Comparison of ENCODE assay signal across 22 cellular contexts in the genomic region with DNA sequence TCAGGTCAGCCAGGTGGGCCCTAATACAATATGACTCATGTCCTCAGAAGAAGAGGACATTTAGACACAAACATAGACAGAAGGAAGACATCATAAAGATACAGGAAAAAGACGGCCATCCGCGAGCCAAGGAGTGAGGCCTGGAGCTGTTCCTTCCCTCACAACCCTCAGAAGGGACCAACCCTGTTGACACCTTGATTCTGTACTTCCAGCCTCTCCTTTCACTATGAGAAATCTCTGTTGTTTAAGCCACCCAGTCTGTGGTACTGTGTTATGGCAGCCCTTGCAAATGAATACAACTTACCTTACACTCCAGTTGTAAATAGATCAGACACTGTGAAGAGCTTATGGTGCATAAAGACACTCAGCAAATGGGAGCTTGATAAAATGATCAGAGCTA.
DNase-seq lines count a peak whose midpoint lies in the region; ATAC-seq, FAIRE-seq and TF ChIP-seq lines count a peak whose summit lies in the region.
"Had no signal": no experiment of that assay in that cellular context is flagged by ENCODE, and none has a peak within 500 bp of the region (broad histone marks: within the 10 kb centered on the region; RNA-seq: fewer than 3 reads in every experiment).

No MANE protein-coding gene starts in this region.

- TF ChIP-seq EP300 in K562 (IDR thresholded peaks at IDR 0.05; ENCODE audit: low read length) = no peak

- TF ChIP-seq RAD21 in HCT116 (IDR thresholded peaks at IDR 0.05; ENCODE audit: low read depth) (no peak), K562 (CRISPR knock-in tag; conservative IDR thresholded peaks at IDR 0.05 in 1 of 2, IDR thresholded peaks at IDR 0.05 in 1 of 2) (no peak)

- H4K20me1 ChIP-seq in HCT116 (ENCODE audit: insufficient read depth) = no peaks in the 10 kb centered on the region
- peaks cover 8% of the 10 kb centered on the region for H4K20me1 ChIP-seq in K562 (replicated peaks; ENCODE audit: control insufficient read depth, insufficient read depth, low read length)
- H4K20me1 ChIP-seq: BLaER1 had no signal

- BruUV-seq in HCT116 (replicated peaks; lab: Mats Ljungman, UMichigan) (no TSS peak), K562 (replicated peaks; lab: Mats Ljungman, UMichigan) (no TSS peak)

- CTCF ChIA-PET in HCT116 (lab: Charles Lee) = no interaction called here
- CTCF ChIA-PET in K562 (lab: Yijun Ruan, JAX; ENCODE audit: low intra/inter-chr PET ratio) = no interaction called here

- H3K36me3 ChIP-seq in HCT116 (ENCODE audit: control insufficient read depth in 1 of 2, insufficient read depth in 2 of 2, low read length in 2 of 2) (no peaks in the 10 kb centered on the region), K562 (ENCODE audit: control insufficient read depth, insufficient read depth, low read length) (peaks cover 1% of the 10 kb centered on the region; the same call in 1 of the 3 replicates), mucosa of descending colon (ENCODE audit: low read depth) (no peaks in the 10 kb centered on the region)
- H3K36me3 ChIP-seq: BLaER1 had no signal

- H3K4me1 ChIP-seq in HCT116 (ENCODE audit: control insufficient read depth in 1 of 2, insufficient read depth in 2 of 2, low read length in 2 of 2) = peaks cover 36 to 45% of the 10 kb centered on the region in 2 experiments
- H3K4me1 ChIP-seq in K562 (replicated peaks in 1 of 2; ENCODE audit: control insufficient read depth in 2 of 2, insufficient read depth in 2 of 2, low read length in 2 of 2) = peaks cover 7 to 45% of the 10 kb centered on the region in 2 experiments; a peak in 3 of 5 replicates
- H3K4me1 ChIP-seq in mucosa of descending colon (ENCODE audit: low read depth) = no peaks in the 10 kb centered on the region
- H3K4me1 ChIP-seq: BLaER1 had no signal

- DNase-seq in NCI-H146 treated with DMSO at 0.1 percent for 48 hours (lab: John Stamatoyannopoulos, UW; ENCODE audit: unreplicated experiment) = peak; percentile 40
- DNase-seq in NCI-H146 (lab: John Stamatoyannopoulos, UW) = no peak
- no peak for DNase-seq in HCT116 (ENCODE audit: low read depth, low spot score)
- peak in 1 of 4 experiments; percentile 12 for DNase-seq in K562 (ENCODE audit: extremely low read depth in 1 of 4, low spot score in 3 of 4)
- no peak for DNase-seq in mucosa of descending colon
- DNase-seq in stimulated activated naive CD8-positive, alpha-beta T cell treated with anti-CD3 and anti-CD28 coated beads, Interleukin-15, Interleukin-2, amounts not matched to agents 100 U/mL and 50 U/mL, for 24 hours = no peak
- DNase-seq in NCI-H1930 (lab: John Stamatoyannopoulos, UW) = no peak
- no peak for DNase-seq in activated CD4-positive, alpha-beta T cell treated with anti-CD3 and anti-CD28 coated beads, Interleukin-2, amount 50 U/mL, for 48 hours
- DNase-seq: Calu3; CD4-positive, CD25-positive, alpha-beta regulatory T cell; CD8-positive, alpha-beta T cell; DMS53; DMS79 treated with DMSO at 0.1 percent for 48 hours; GF-D8; H9 had no signal

- H3K4me3 ChIP-seq in HCT116 (replicated peaks in 1 of 2; ENCODE audit: low read depth in 1 of 2, low read length in 2 of 2) (no peak overlapping the region), K562 (no peak overlapping the region), mucosa of descending colon (no peak overlapping the region)
- H3K4me3 ChIP-seq: BLaER1, GM23338 had no signal

- intact Hi-C loops in HCT116 (cut with micrococcal nuclease) = no loop called here
- intact Hi-C loops in K562 (cut with micrococcal nuclease) = loop anchor here (5.0 kb wide), 1 partner anchor 46 kb away; no protein-coding TSS in a partner anchor
- intact Hi-C loops in mucosa of descending colon (cut with DNase I, micrococcal nuclease) = no loop called here

- H3K9ac ChIP-seq in HCT116 (ENCODE audit: low read length) (no peak overlapping the region), K562 (ENCODE audit: insufficient read depth in 1 of 2, low read depth in 2 of 2, low read length in 2 of 2) (no peak overlapping the region)
- H3K9ac ChIP-seq: BLaER1 had no signal

- RAD21 ChIA-PET in HCT116 (lab: Charles Lee; ENCODE audit: low non-redundant PET in 1 of 2, low total read pairs in 2 of 2, uncharacterized antibody in 2 of 2, unreplicated experiment in 2 of 2) = no interaction called here

- H3K9me3 ChIP-seq in HCT116 (ENCODE audit: control insufficient read depth in 1 of 2, insufficient read depth in 1 of 2, low read depth in 1 of 2, low read length in 2 of 2) (no peaks in the 10 kb centered on the region), K562 (replicated peaks; ENCODE audit: control insufficient read depth, insufficient read depth, low read depth, low read length) (no peaks in the 10 kb centered on the region), mucosa of descending colon (no peaks in the 10 kb centered on the region)
- H3K9me3 ChIP-seq: BLaER1 had no signal

- no peak for FAIRE-seq in K562 (lab: Jason Lieb, UNC)
- FAIRE-seq: A204.1, GM12891, GM18507 had no signal

- H2AFZ ChIP-seq in HCT116 (ENCODE audit: low read depth, low read length, poor library complexity, severe bottlenecking) (no peak overlapping the region), K562 (ENCODE audit: low read depth, low read length) (no peak overlapping the region)
- H2AFZ ChIP-seq: GM23338 had no signal

- no peaks in the 10 kb centered on the region for H3K9me2 ChIP-seq in HCT116 (ENCODE audit: insufficient read depth)

- TF ChIP-seq POLR2A in HCT116 (IDR thresholded peaks at IDR 0.05; ENCODE audit: borderline replicate concordance, extremely low read depth, insufficient read depth, insufficient read length) (no peak), K562 (conservative IDR thresholded peaks at IDR 0.05) (no peak)

- H3K9me1 ChIP-seq in K562 (ENCODE audit: control insufficient read depth, insufficient read depth, low read length) = no peaks in the 10 kb centered on the region

- POLR2A ChIA-PET in HCT116 (lab: Charles Lee) = no interaction called here
- POLR2A ChIA-PET in K562 (lab: Yijun Ruan, JAX) = interaction anchor here (1.2 to 1.7 kb wide), 4 partner anchors 8 to 14 kb away, joined by 3 to 9 read pairs (median 5); no protein-coding TSS in a partner anchor

- no peaks in the 10 kb centered on the region for H3K79me2 ChIP-seq in HCT116 (ENCODE audit: insufficient read depth, low read length)
- peaks cover 37% of the 10 kb centered on the region for H3K79me2 ChIP-seq in K562 (ENCODE audit: control insufficient read depth, insufficient read depth, low read length)

- WGBS in K562 (ENCODE audit: insufficient coverage, low coverage, missing lambda C conversion rate) = 59% methylated on average over 3 of the region's 3 CpGs

- H3K27ac ChIP-seq in HCT116 (ENCODE audit: low read depth, low read length) (peak overlapping the region; percentile 66; the same call in 1 of the 2 replicates), K562 (ENCODE audit: extremely low read depth, low read depth, low read length) (peak overlapping the region; percentile 47; the same call in 2 of the 3 replicates)
- H3K27ac ChIP-seq: 22Rv1, BLaER1, C4-2B had no signal

- peak overlapping the region; percentile 57; the same call in 1 of the 2 replicates for H3K4me2 ChIP-seq in HCT116 (ENCODE audit: low read length)
- no peak overlapping the region for H3K4me2 ChIP-seq in K562 (ENCODE audit: insufficient read depth, low read length)
- H3K4me2 ChIP-seq: BLaER1, GM23338 had no signal

- TF ChIP-seq CTCF in HCT116 (IDR thresholded peaks at IDR 0.05 in 2 of 3, conservative IDR thresholded peaks at IDR 0.05 in 1 of 3; ENCODE audit: borderline replicate concordance in 1 of 3, insufficient read depth in 1 of 3, low read depth in 2 of 3, low read length in 2 of 3) = no peak
- TF ChIP-seq CTCF in K562 (IDR thresholded peaks at IDR 0.05 in 2 of 3, conservative IDR thresholded peaks at IDR 0.05 in 1 of 3; ENCODE audit: insufficient read depth in 2 of 3, low read depth in 1 of 3, low read length in 3 of 3) = no peak
- no peak for TF ChIP-seq CTCF in mucosa of descending colon (IDR thresholded peaks at IDR 0.05)

- no peaks in the 10 kb centered on the region for H3K27me3 ChIP-seq in HCT116 (ENCODE audit: insufficient read depth, low read length)
- H3K27me3 ChIP-seq in K562 (ENCODE audit: control insufficient read depth in 2 of 2, insufficient read depth in 2 of 2, low read length in 2 of 2) = no peaks in the 10 kb centered on the region
- H3K27me3 ChIP-seq: BLaER1 had no signal

- in situ Hi-C loops in K562 (cut with MboI) = no loop called here

- ATAC-seq in HCT116 (no peak), K562 (peak; percentile 54), mucosa of descending colon (peak; percentile 20)
- ATAC-seq in stimulated activated naive CD8-positive, alpha-beta T cell treated with anti-CD3 and anti-CD28 coated beads, Interleukin-15, Interleukin-2, amounts not matched to agents 100 U/mL and 50 U/mL, for 24 hours = no peak
- ATAC-seq: CD8-positive, alpha-beta T cell; GM23338 had no signal

TF ChIP-seq in HCT116, 20 proteins besides CTCF, POLR2A, EP300 and RAD21 (continues in another document):
- TF ChIP-seq CBX3 (IDR thresholded peaks at IDR 0.05; ENCODE audit: low read depth) (no peak), ZFX (IDR thresholded peaks at IDR 0.05) (no peak)

TF ChIP-seq in K562, 482 proteins besides CTCF, POLR2A, EP300 and RAD21:
- no peak for TF ChIP-seq EWSR1 (IDR thresholded peaks at IDR 0.05; ENCODE audit: borderline replicate concordance, low read depth, partially characterized antibody)
- TF ChIP-seq NCOA4 (IDR thresholded peaks at IDR 0.05; ENCODE audit: partially characterized antibody) = no peak
- no peak for TF ChIP-seq XRCC4 (IDR thresholded peaks at IDR 0.05; ENCODE audit: extremely low read depth, insufficient read depth, insufficient read length)
- TF ChIP-seq CBFA2T3 (IDR thresholded peaks at IDR 0.05) = peak; percentile 39
- 0 out of 2 replicates have a peak, but pooled peaks have one; percentile 6 for TF ChIP-seq JUND (IDR thresholded peaks at IDR 0.05; ENCODE audit: borderline replicate concordance, low read depth, low read length)
- TF ChIP-seq JUND (tag; IDR thresholded peaks at IDR 0.05; ENCODE audit: borderline replicate concordance, low read depth, low read length) = no peak
- no peak for TF ChIP-seq ZNF766 (CRISPR knock-in tag; conservative IDR thresholded peaks at IDR 0.05)
- TF ChIP-seq SREBF1 (IDR thresholded peaks at IDR 0.05; ENCODE audit: borderline replicate concordance, low read depth, low read length) = no peak
- no peak for TF ChIP-seq CXXC5 (CRISPR knock-in tag; IDR thresholded peaks at IDR 0.05)

Comparison
In these comparisons a context has a peak if more than half of its experiments do, and no peak if none do; other contexts are left out.
1. ATAC-seq: peak in K562 (single experiment) and mucosa of descending colon (single experiment); none in HCT116 (single experiment) and stimulated activated naive CD8-positive, alpha-beta T cell treated with anti-CD3 and anti-CD28 coated beads, Interleukin-15, Interleukin-2, amounts not matched to agents 100 U/mL and 50 U/mL, for 24 hours (single experiment).